In the genomic region with DNA sequence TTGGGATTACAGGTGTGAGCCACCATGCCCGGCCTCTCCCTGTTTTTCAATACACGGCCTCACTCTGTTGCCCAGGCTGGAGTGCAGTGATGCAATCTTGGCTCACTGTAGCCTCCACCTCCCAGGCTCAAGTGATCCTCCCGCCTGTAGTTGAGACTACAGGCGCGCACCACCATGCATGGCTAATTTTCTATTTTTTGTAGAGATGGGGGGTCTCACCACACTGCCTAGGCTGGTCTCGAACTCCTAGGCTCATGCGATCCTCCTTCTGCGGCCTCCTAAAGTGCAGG, we compare ENCODE assay signal across 16 cellular contexts. TPM values are rescaled to one million over a fixed set of nuclear protein-coding genes. Genes with fewer than 3 reads are reported as not detected.
DNase-seq lines count a peak whose midpoint lies in the region; ATAC-seq lines count a peak whose summit lies in the region.
"Had no signal": no experiment of that assay in that cellular context is flagged by ENCODE, and none has a peak within 500 bp of the region (broad histone marks: within the 10 kb centered on the region; RNA-seq: fewer than 3 reads in every experiment).

No MANE protein-coding gene starts in this region.

- DNase-seq in right cardiac atrium (peak in 2 of 3 donors; percentile 28 to 40), Right ventricle myocardium inferior (ENCODE audit: missing footprints) (no peak), adipocyte (ENCODE audit: low read depth) (no peak), mesenchymal stem cell (no peak), germinal center (ENCODE audit: low spot score) (no peak)
- no peak for DNase-seq in activated effector memory CD4-positive, alpha-beta T cell treated with anti-CD3 and anti-CD28 coated beads, Interleukin-2, amount 50 U/mL, for 16 hours
- DNase-seq: DMS 273 treated with DMSO at 0.1 percent for 48 hours, NCI-H1092 treated with DMSO at 0.1 percent for 48 hours, NCI-H2081 treated with DMSO at 0.1 percent for 48 hours, NCI-H510A treated with DMSO at 0.1 percent for 48 hours, SIG-M5 had no signal

- no peak overlapping the region for H2BK5ac ChIP-seq in mesenchymal stem cell (ENCODE audit: low read depth, low read length, poor library complexity, severe bottlenecking)

- no peaks in the 10 kb centered on the region for H3K4me1 ChIP-seq in right cardiac atrium (ENCODE audit: control insufficient read depth, insufficient read depth, low read length)
- H3K4me1 ChIP-seq in adipocyte (ENCODE audit: control insufficient read depth, insufficient read depth, low read length): peaks cover 41% of the 10 kb centered on the region
- H3K4me1 ChIP-seq in mesenchymal stem cell (ENCODE audit: control insufficient read depth, insufficient read depth, low read depth, low read length): peaks cover 33% of the 10 kb centered on the region

- H2AFZ ChIP-seq in mesenchymal stem cell (ENCODE audit: low read depth, low read length): no peak overlapping the region

- no peak overlapping the region for H3K4ac ChIP-seq in mesenchymal stem cell (ENCODE audit: low read depth in 1 of 2, low read length in 2 of 2)

- H3K27me3 ChIP-seq in right cardiac atrium (ENCODE audit: control insufficient read depth, insufficient read depth): no peaks in the 10 kb centered on the region
- H3K27me3 ChIP-seq in adipocyte (replicated peaks; ENCODE audit: control insufficient read depth, insufficient read depth, low read length): no peaks in the 10 kb centered on the region
- H3K27me3 ChIP-seq in mesenchymal stem cell (ENCODE audit: control insufficient read depth in 1 of 2, insufficient read depth in 1 of 2, low read length in 2 of 2): no peaks in the 10 kb centered on the region
- H3K27me3 ChIP-seq: BLaER1 treated with 17β-estradiol and CSF1 and Interleukin-3, amounts not matched to agents 10 nM and 100 nM had no signal

- H3K4me3 ChIP-seq in right cardiac atrium (ENCODE audit: low read length): no peak overlapping the region
- H3K4me3 ChIP-seq in adipocyte (ENCODE audit: low read length): no peak overlapping the region
- no peak overlapping the region for H3K4me3 ChIP-seq in mesenchymal stem cell (ENCODE audit: insufficient read depth in 1 of 2, low read depth in 1 of 2, low read length in 2 of 2)
- H3K4me3 ChIP-seq: A549; BLaER1 treated with 17β-estradiol and CSF1 and Interleukin-3, amounts not matched to agents 10 nM and 100 nM; GM12878 had no signal

- no peak overlapping the region for H3K4me2 ChIP-seq in mesenchymal stem cell (ENCODE audit: low read length, poor library complexity, severe bottlenecking)
- H3K4me2 ChIP-seq: A549 had no signal

- 94% methylated on average over 8 of the region's 8 CpGs for WGBS in right cardiac atrium
- WGBS in mesenchymal stem cell: 98% methylated on average over 8 of the region's 8 CpGs

- H3K27ac ChIP-seq in right cardiac atrium (ENCODE audit: low read length) (no peak overlapping the region), mesenchymal stem cell (ENCODE audit: low read length, poor library complexity, severe bottlenecking) (peak overlapping the region; percentile 36)
- H3K27ac ChIP-seq: BLaER1 treated with 17β-estradiol and CSF1 and Interleukin-3, amounts not matched to agents 10 nM and 100 nM had no signal

- intact Hi-C loops in right cardiac atrium (cut with DNase I): no loop called here
- intact Hi-C loops in Right ventricle myocardium inferior (cut with DNase I): no loop called here

- no peak overlapping the region for H2BK15ac ChIP-seq in mesenchymal stem cell (ENCODE audit: low read depth, poor library complexity, severe bottlenecking)

- H2BK12ac ChIP-seq in mesenchymal stem cell (ENCODE audit: low read length in 2 of 2): no peak overlapping the region

- H2AK5ac ChIP-seq in mesenchymal stem cell (ENCODE audit: low read length, severe bottlenecking): no peak overlapping the region

- peaks cover 24% of the 10 kb centered on the region for H3K79me1 ChIP-seq in mesenchymal stem cell (replicated peaks; ENCODE audit: low read length, poor library complexity, severe bottlenecking)

- H3K14ac ChIP-seq in mesenchymal stem cell (ENCODE audit: low read length in 2 of 2): no peak overlapping the region

- H3K36me3 ChIP-seq in adipocyte (ENCODE audit: control insufficient read depth, insufficient read depth, low read length, severe bottlenecking) (peaks cover 73% of the 10 kb centered on the region), mesenchymal stem cell (ENCODE audit: control insufficient read depth in 1 of 2, insufficient read depth in 2 of 2, low read depth in 1 of 2, low read length in 2 of 2) (peaks cover 75 to 76% of the 10 kb centered on the region in 2 experiments)

- ATAC-seq in right cardiac atrium (peak in 1 of 2 donors; percentile 3), Right ventricle myocardium inferior (no peak), GM18868 (IDR thresholded peaks at IDR 0.05; ENCODE audit: unreplicated experiment) (no peak)

- H4K8ac ChIP-seq in mesenchymal stem cell (ENCODE audit: low read length): no peak overlapping the region

- H3K9me3 ChIP-seq in right cardiac atrium (ENCODE audit: control insufficient read depth, low read length): no peaks in the 10 kb centered on the region
- no peaks in the 10 kb centered on the region for H3K9me3 ChIP-seq in adipocyte (ENCODE audit: control insufficient read depth, low read length)
- no peaks in the 10 kb centered on the region for H3K9me3 ChIP-seq in mesenchymal stem cell (ENCODE audit: control insufficient read depth, low read length)
- H3K9me3 ChIP-seq: A549; BLaER1 treated with 17β-estradiol and CSF1 and Interleukin-3, amounts not matched to agents 10 nM and 100 nM had no signal

- H3K9ac ChIP-seq in adipocyte (ENCODE audit: low read length) (peak overlapping the region; percentile 45), mesenchymal stem cell (ENCODE audit: low read length) (no peak overlapping the region)

- no peak overlapping the region for H4K91ac ChIP-seq in mesenchymal stem cell (ENCODE audit: low read length)

- no peak overlapping the region for H3K23ac ChIP-seq in mesenchymal stem cell (ENCODE audit: low read length in 2 of 2)

- no peak overlapping the region for H2BK120ac ChIP-seq in mesenchymal stem cell (ENCODE audit: low read depth, low read length)

- no peak overlapping the region for H3K18ac ChIP-seq in mesenchymal stem cell (ENCODE audit: low read depth in 1 of 2, low read length in 2 of 2)

RNA-seq across cellular contexts. Expression of gene GATD1, which starts 11.5 kb away (rescaled TPM):
- total RNA-seq in right cardiac atrium (10 to 100 TPM; 30.0 to 34.5 (median 30.8) TPM), Right ventricle myocardium inferior (18.3 TPM)
- polyA plus RNA-seq in right cardiac atrium: 26.7 TPM
- polyA plus RNA-seq in mesenchymal stem cell (2013, experiment 1 of 2): 50.4 TPM
- polyA plus RNA-seq in mesenchymal stem cell (2013, experiment 2 of 2): 43.7 TPM

RNA-seq across cellular contexts. Expression of gene TALDO1, which starts 18.5 kb away (rescaled TPM):
- 10 to 100 TPM; 84.7 to 99.9 (median 94.9) TPM for total RNA-seq in right cardiac atrium
- polyA plus RNA-seq in right cardiac atrium: 82.3 TPM
- 102 TPM for total RNA-seq in Right ventricle myocardium inferior
- polyA plus RNA-seq in mesenchymal stem cell (2013, experiment 1 of 2): 215 TPM
- 211 TPM for polyA plus RNA-seq in mesenchymal stem cell (2013, experiment 2 of 2)

RNA-seq across cellular contexts. Expression of gene CEND1, which starts 24.1 kb away (rescaled TPM):
- total RNA-seq in right cardiac atrium: under 1 TPM in 3 of 4 donors, not detected in 1; 0.15 to 0.37 (median 0.28) TPM
- polyA plus RNA-seq in right cardiac atrium: 0.59 TPM
- not detected for total RNA-seq in Right ventricle myocardium inferior
- 0.03 TPM for polyA plus RNA-seq in mesenchymal stem cell (2013, experiment 1 of 2)
- 0.11 TPM for polyA plus RNA-seq in mesenchymal stem cell (2013, experiment 2 of 2)
- total RNA-seq: H4 had no signal

RNA-seq across cellular contexts. Expression of gene SLC25A22, which starts 32.3 kb away (rescaled TPM):
- total RNA-seq in right cardiac atrium (1 to 10 TPM; 3.8 to 9.0 (median 6.5) TPM), Right ventricle myocardium inferior (2.6 TPM)
- polyA plus RNA-seq in right cardiac atrium: 4.1 TPM
- 11.7 TPM for polyA plus RNA-seq in mesenchymal stem cell (2013, experiment 1 of 2)
- polyA plus RNA-seq in mesenchymal stem cell (2013, experiment 2 of 2): 10.9 TPM

RNA-seq across cellular contexts. Expression of gene PIDD1, which starts 39.3 kb away (rescaled TPM):
- total RNA-seq in right cardiac atrium (1 to 10 TPM; 5.6 to 9.6 (median 8.9) TPM), Right ventricle myocardium inferior (7.2 TPM)
- polyA plus RNA-seq in right cardiac atrium: 10.4 TPM
- 8.3 TPM for polyA plus RNA-seq in mesenchymal stem cell (2013, experiment 1 of 2)
- polyA plus RNA-seq in mesenchymal stem cell (2013, experiment 2 of 2): 9.2 TPM

Comparison
In these comparisons a context has a peak if more than half of its experiments do, and no peak if none do; other contexts are left out.
1. DNase-seq: peak in right cardiac atrium (2 of 3); none in Right ventricle myocardium inferior (single experiment), adipocyte (single experiment), mesenchymal stem cell (single experiment), germinal center (single experiment) and activated effector memory CD4-positive, alpha-beta T cell treated with anti-CD3 and anti-CD28 coated beads, Interleukin-2, amount 50 U/mL, for 16 hours (single experiment).